In the genomic region with DNA sequence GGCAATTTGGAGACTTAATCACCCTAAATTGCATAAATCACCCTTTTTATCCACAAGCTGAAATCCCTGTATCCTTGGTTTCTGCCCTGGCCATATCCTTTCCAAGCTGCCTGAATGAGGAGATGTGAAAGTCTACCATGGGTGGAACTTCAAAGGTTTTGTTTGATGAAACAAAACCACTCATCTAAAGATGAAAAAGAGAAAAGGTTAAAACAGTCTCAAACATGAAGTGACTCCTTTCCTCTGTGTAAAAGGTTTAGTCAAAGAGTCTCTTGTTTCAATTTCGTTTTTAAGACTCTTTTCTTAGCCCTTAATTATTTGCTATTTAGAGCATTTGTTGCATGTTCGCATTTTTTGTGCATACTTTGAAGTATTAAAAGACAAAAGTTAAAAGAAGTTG, we compare ENCODE assay signal across 21 cellular contexts. TPM values are rescaled to one million over a fixed set of nuclear protein-coding genes. Genes with fewer than 3 reads are reported as not detected.
DNase-seq lines count a peak whose midpoint lies in the region; ATAC-seq and TF ChIP-seq lines count a peak whose summit lies in the region.
"Had no signal": no experiment of that assay in that cellular context is flagged by ENCODE, and none has a peak within 500 bp of the region (broad histone marks: within the 10 kb centered on the region; RNA-seq: fewer than 3 reads in every experiment).

No MANE protein-coding gene starts in this region.

- no peaks in the 10 kb centered on the region for H3K9me3 Mint-ChIP-seq in activated naive CD4-positive, alpha-beta T cell treated with anti-CD3 and anti-CD28 coated beads, Interleukin-2, amount 50 U/mL, for 72 hours
- H3K9me3 Mint-ChIP-seq in activated naive CD4-positive, alpha-beta T cell treated with anti-CD3 and anti-CD28 coated beads for 36 hours = no peaks in the 10 kb centered on the region
- no peaks in the 10 kb centered on the region for H3K9me3 Mint-ChIP-seq in Caco-2 (ENCODE audit: unreplicated experiment)
- H3K9me3 Mint-ChIP-seq: activated CD4-positive, alpha-beta memory T cell treated with anti-CD3 and anti-CD28 coated beads, Interleukin-2, amount 10 ng/mL, durations not matched to agents 7 days and 5 days had no signal

- H3K27me3 Mint-ChIP-seq in activated naive CD4-positive, alpha-beta T cell treated with anti-CD3 and anti-CD28 coated beads for 36 hours (ENCODE audit: low read depth) = peaks cover 2% of the 10 kb centered on the region
- H3K27me3 Mint-ChIP-seq in Caco-2 (ENCODE audit: insufficient read depth, unreplicated experiment) = no peaks in the 10 kb centered on the region
- H3K27me3 Mint-ChIP-seq: activated CD4-positive, alpha-beta memory T cell treated with anti-CD3 and anti-CD28 coated beads, Interleukin-2, amount 10 ng/mL, durations not matched to agents 7 days and 5 days had no signal

- intact Hi-C loops in activated naive CD4-positive, alpha-beta T cell treated with anti-CD3 and anti-CD28 coated beads for 36 hours (cut with micrococcal nuclease) = loop anchor here (5.0 kb wide), 1 partner anchor 36 kb away; the partner anchor contains the start of gene RXFP3
- intact Hi-C loops in Caco-2 (cut with micrococcal nuclease; ENCODE audit: unreplicated experiment) = no loop called here

- peak overlapping the region in 1 of 2 donors; percentile 26 for H3K27ac Mint-ChIP-seq in activated naive CD4-positive, alpha-beta T cell treated with anti-CD3 and anti-CD28 coated beads, Interleukin-2, amount 50 U/mL, for 72 hours
- no peak overlapping the region for H3K27ac Mint-ChIP-seq in activated naive CD4-positive, alpha-beta T cell treated with anti-CD3 and anti-CD28 coated beads for 36 hours
- H3K27ac Mint-ChIP-seq in Caco-2 (ENCODE audit: unreplicated experiment) = no peak overlapping the region
- H3K27ac Mint-ChIP-seq: activated CD4-positive, alpha-beta memory T cell treated with anti-CD3 and anti-CD28 coated beads, Interleukin-2, amount 10 ng/mL, durations not matched to agents 7 days and 5 days had no signal

- no peaks in the 10 kb centered on the region for H3K36me3 Mint-ChIP-seq in activated naive CD4-positive, alpha-beta T cell treated with anti-CD3 and anti-CD28 coated beads, Interleukin-2, amount 50 U/mL, for 72 hours
- H3K36me3 Mint-ChIP-seq in activated naive CD4-positive, alpha-beta T cell treated with anti-CD3 and anti-CD28 coated beads for 36 hours (ENCODE audit: low read depth) = no peaks in the 10 kb centered on the region
- no peaks in the 10 kb centered on the region for H3K36me3 Mint-ChIP-seq in Caco-2 (ENCODE audit: insufficient read depth, unreplicated experiment)

- no peak overlapping the region for H3K4me3 ChIP-seq in Caco-2 (ENCODE audit: low read depth, low read length)
- H3K4me3 ChIP-seq: gastrocnemius medialis, K562, Peyer's patch, stomach had no signal

- no peaks in the 10 kb centered on the region for H3K9me3 ChIP-seq in Caco-2
- H3K9me3 ChIP-seq: gastrocnemius medialis, Peyer's patch, stomach had no signal

- no peak overlapping the region for H3K4me3 Mint-ChIP-seq in activated naive CD4-positive, alpha-beta T cell treated with anti-CD3 and anti-CD28 coated beads for 36 hours
- no peak overlapping the region for H3K4me3 Mint-ChIP-seq in Caco-2 (ENCODE audit: unreplicated experiment)
- H3K4me3 Mint-ChIP-seq: activated CD4-positive, alpha-beta memory T cell treated with anti-CD3 and anti-CD28 coated beads, Interleukin-2, amount 10 ng/mL, durations not matched to agents 7 days and 5 days had no signal

- CTCF ChIA-PET in activated naive CD4-positive, alpha-beta T cell treated with anti-CD3 and anti-CD28 coated beads for 36 hours (lab: Charles Lee) = no interaction called here
- CTCF ChIA-PET in Caco-2 (lab: Charles Lee) = no interaction called here

- peaks cover 3% of the 10 kb centered on the region; the same call in 1 of the 2 replicates for H3K4me1 ChIP-seq in Caco-2
- H3K4me1 ChIP-seq: gastrocnemius medialis had no signal

- TF ChIP-seq CTCF in Caco-2 (IDR thresholded peaks at IDR 0.05; ENCODE audit: insufficient read depth in 1 of 2, low read depth in 1 of 2, low read length in 1 of 2, severe bottlenecking in 1 of 2, unreplicated experiment in 1 of 2) = no peak

- H3K27me3 ChIP-seq in Caco-2 (replicated peaks; ENCODE audit: control insufficient read depth, insufficient read depth, low read length) = no peaks in the 10 kb centered on the region
- H3K27me3 ChIP-seq: gastrocnemius medialis, Peyer's patch, stomach had no signal

- H3K4me1 Mint-ChIP-seq in activated naive CD4-positive, alpha-beta T cell treated with anti-CD3 and anti-CD28 coated beads for 36 hours (ENCODE audit: low read depth) = peaks cover 9% of the 10 kb centered on the region
- H3K4me1 Mint-ChIP-seq in Caco-2 (ENCODE audit: low read depth, unreplicated experiment) = peaks cover 6% of the 10 kb centered on the region

- no TSS peak for BruUV-seq in Caco-2 (replicated peaks; lab: Mats Ljungman, UMichigan)

- ATAC-seq in activated naive CD4-positive, alpha-beta T cell treated with anti-CD3 and anti-CD28 coated beads, Interleukin-2, amount 50 U/mL, for 72 hours = peak; percentile 86 to 96
- ATAC-seq in GM21390 (IDR thresholded peaks at IDR 0.05; ENCODE audit: unreplicated experiment) (peak; percentile 66), HG03432 (IDR thresholded peaks at IDR 0.05; ENCODE audit: unreplicated experiment) (peak; percentile 66)
- ATAC-seq: gastrocnemius medialis, K562, left lobe of liver, SK-N-SH treated with all-trans-retinoic acid at 6 μM for 48 hours had no signal

- no peak for DNase-seq in activated naive CD4-positive, alpha-beta T cell treated with anti-CD3 and anti-CD28 coated beads, Interleukin-2, amount 50 U/mL, for 72 hours (ENCODE audit: low spot score in 2 of 2)
- DNase-seq in activated naive CD4-positive, alpha-beta T cell treated with anti-CD3 and anti-CD28 coated beads for 36 hours = no peak
- no peak for DNase-seq in Caco-2
- DNase-seq in SK-N-DZ (ENCODE audit: low spot score) = no peak
- DNase-seq in Ammon's horn (ENCODE audit: low spot score) = no peak
- DNase-seq in activated CD8-positive, alpha-beta memory T cell treated with anti-CD3 and anti-CD28 coated beads, Interleukin-2, amount 50 U/mL, for 4 hours = no peak
- DNase-seq: activated CD4-positive, alpha-beta memory T cell treated with anti-CD3 and anti-CD28 coated beads, Interleukin-2, amount 10 ng/mL, durations not matched to agents 7 days and 5 days; activated gamma-delta T cell; gastrocnemius medialis; NCI-H2107; NCI-H774; Peyer's patch; stomach had no signal

- H3K36me3 ChIP-seq in Caco-2 (ENCODE audit: control insufficient read depth, insufficient read depth, low read length) = no peaks in the 10 kb centered on the region
- H3K36me3 ChIP-seq: gastrocnemius medialis, Peyer's patch, stomach had no signal

- POLR2A ChIA-PET in Caco-2 (lab: Charles Lee) = no interaction called here

RNA-seq across cellular contexts. Expression of gene SLC45A2, which starts 11.2 kb away (rescaled TPM):
- total RNA-seq in activated naive CD4-positive, alpha-beta T cell treated with anti-CD3 and anti-CD28 coated beads, Interleukin-2, amount 50 U/mL, for 72 hours = under 1 TPM in 1 of 2 donors, not detected in 1; 0.33 TPM
- total RNA-seq in activated naive CD4-positive, alpha-beta T cell treated with anti-CD3 and anti-CD28 coated beads for 36 hours = not detected
- 0.91 and 1.1 TPM in 2 replicates for total RNA-seq in Caco-2 (2022)
- 0.81 TPM in 1 of 2 replicates, not detected in the other for polyA plus RNA-seq in SK-N-DZ (2014; cell fraction: cytosol; rRNA removed)
- 0.05 and 0.27 TPM in 2 replicates for polyA plus RNA-seq in SK-N-DZ (2014; cell fraction: nucleus; rRNA removed)
- total RNA-seq: epithelial cell of proximal tubule, gastrocnemius medialis, H4, Peyer's patch, stomach had no signal
- polyA plus RNA-seq: AG04450 had no signal

RNA-seq across cellular contexts. Expression of gene AMACR, which starts 34.6 kb away (rescaled TPM):
- 1 to 10 TPM; 4.0 to 5.2 TPM for total RNA-seq in activated naive CD4-positive, alpha-beta T cell treated with anti-CD3 and anti-CD28 coated beads, Interleukin-2, amount 50 U/mL, for 72 hours
- 10 to 100 TPM in 1 of 2 experiments, 1 to 10 TPM in 1; 8.6 to 10.1 TPM for total RNA-seq in activated naive CD4-positive, alpha-beta T cell treated with anti-CD3 and anti-CD28 coated beads for 36 hours
- total RNA-seq in Caco-2 (2022) = 196 and 204 TPM in 2 replicates
- 6.7 and 7.9 TPM in 2 replicates for polyA plus RNA-seq in SK-N-DZ (2014; cell fraction: cytosol; rRNA removed)
- polyA plus RNA-seq in SK-N-DZ (2014; cell fraction: nucleus; rRNA removed) = 2.7 and 3.9 TPM in 2 replicates

RNA-seq across cellular contexts. Expression of gene RXFP3, which starts 37.1 kb away (rescaled TPM):
- not detected for total RNA-seq in activated naive CD4-positive, alpha-beta T cell treated with anti-CD3 and anti-CD28 coated beads, Interleukin-2, amount 50 U/mL, for 72 hours
- total RNA-seq in activated naive CD4-positive, alpha-beta T cell treated with anti-CD3 and anti-CD28 coated beads for 36 hours = not detected
- not detected in 2 replicates for total RNA-seq in Caco-2 (2022)
- 0.12 TPM in 1 of 2 replicates, not detected in the other for polyA plus RNA-seq in SK-N-DZ (2014; cell fraction: cytosol; rRNA removed)
- polyA plus RNA-seq in SK-N-DZ (2014; cell fraction: nucleus; rRNA removed) = 0.07 and 0.14 TPM in 2 replicates
- total RNA-seq: activated CD4-positive, alpha-beta memory T cell treated with anti-CD3 and anti-CD28 coated beads, Interleukin-2, amount 10 ng/mL, durations not matched to agents 7 days and 5 days; epithelial cell of proximal tubule; gastrocnemius medialis; H4; K562; left lobe of liver; Peyer's patch; stomach had no signal
- polyA plus RNA-seq: AG04450, K562, stomach had no signal

Comparison
In these comparisons a context has a peak if more than half of its experiments do, and no peak if none do; other contexts are left out.
1. RNA of gene AMACR, which starts 34.6 kb away (total RNA-seq): 196 to 204 TPM in Caco-2; 8.6 to 10.1 TPM in activated naive CD4-positive, alpha-beta T cell treated with anti-CD3 and anti-CD28 coated beads for 36 hours and 4.0 to 5.2 TPM in activated naive CD4-positive, alpha-beta T cell treated with anti-CD3 and anti-CD28 coated beads, Interleukin-2, amount 50 U/mL, for 72 hours; every median in the first group is over 10 times any median in the second.
2. Peak in every context shown above with its lines, with median percentiles within 50 percentile points of each other: ATAC-seq.